Comparison of ENCODE assay signal across 14 cellular contexts in the genomic region with DNA sequence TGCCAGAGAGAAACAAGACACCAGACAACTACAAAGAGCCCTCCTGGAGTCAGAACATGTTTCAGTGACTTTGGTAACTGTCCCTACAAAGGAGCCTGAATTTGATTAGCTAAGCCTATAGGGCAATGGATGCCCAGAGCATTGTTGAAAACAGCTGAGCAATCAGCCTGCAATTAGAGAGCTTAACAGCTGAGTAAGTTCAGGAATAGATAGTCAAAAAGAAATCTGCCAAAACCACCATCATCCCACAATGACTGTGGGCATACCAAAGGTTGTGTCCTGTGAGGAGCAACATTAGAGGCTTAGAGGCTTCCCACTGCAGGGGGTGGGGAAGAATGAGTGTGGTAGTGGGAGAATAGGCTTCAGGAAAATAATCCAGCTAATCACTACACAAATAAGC. TPM values are rescaled to one million over a fixed set of nuclear protein-coding genes. Genes with fewer than 3 reads are reported as not detected.
DNase-seq lines count a peak whose midpoint lies in the region; ATAC-seq and TF ChIP-seq lines count a peak whose summit lies in the region.
"Had no signal": no experiment of that assay in that cellular context is flagged by ENCODE, and none has a peak within 500 bp of the region (broad histone marks: within the 10 kb centered on the region; RNA-seq: fewer than 3 reads in every experiment).

No MANE protein-coding gene starts in this region.

- H3K27me3 ChIP-seq in CD4-positive, alpha-beta T cell (ENCODE audit: control insufficient read depth, insufficient read depth, low read length): no peaks in the 10 kb centered on the region
- H3K27me3 ChIP-seq: gastrocnemius medialis, testis had no signal

- CTCF ChIA-PET in CD4-positive, alpha-beta T cell (lab: Charles Lee): no interaction called here

- no peak overlapping the region for H3K4me3 ChIP-seq in coronary artery
- H3K4me3 ChIP-seq: gastrocnemius medialis, testis had no signal

- H3K36me3 Mint-ChIP-seq in activated T-helper 17 cell treated with anti-CD3 and anti-CD28 coated beads, Interleukin-2, amount 50 U/mL, for 72 hours (ENCODE audit: low read depth): no peaks in the 10 kb centered on the region
- H3K36me3 Mint-ChIP-seq in CD4-positive, alpha-beta T cell (ENCODE audit: low read depth): no peaks in the 10 kb centered on the region
- H3K36me3 Mint-ChIP-seq: brain had no signal

- H3K9me3 Mint-ChIP-seq in activated T-helper 17 cell treated with anti-CD3 and anti-CD28 coated beads, Interleukin-2, amount 50 U/mL, for 72 hours: peaks cover 6% of the 10 kb centered on the region
- H3K9me3 Mint-ChIP-seq in CD4-positive, alpha-beta T cell: peaks cover 19% of the 10 kb centered on the region

- TF ChIP-seq CTCF in coronary artery (IDR thresholded peaks at IDR 0.05): no peak
- no peak for TF ChIP-seq CTCF in CD4-positive, alpha-beta T cell (IDR thresholded peaks at IDR 0.05)

- ATAC-seq in GM18867 (IDR thresholded peaks at IDR 0.05; ENCODE audit: unreplicated experiment) (peak; percentile 87), GM21367 (IDR thresholded peaks at IDR 0.05; ENCODE audit: unreplicated experiment) (peak; percentile 89), HG03064 (IDR thresholded peaks at IDR 0.05; ENCODE audit: low read depth, unreplicated experiment) (peak; percentile 79)
- peak; percentile 88 for ATAC-seq in activated T-helper 17 cell treated with anti-CD3 and anti-CD28 coated beads, Interleukin-2, amount 50 U/mL, for 72 hours (replicated peaks)
- ATAC-seq in CD4-positive, alpha-beta T cell (ENCODE audit: poor library complexity): no peak
- ATAC-seq: gastrocnemius medialis had no signal

- no peak overlapping the region for H3K27ac ChIP-seq in coronary artery
- no peak overlapping the region for H3K27ac ChIP-seq in CD4-positive, alpha-beta T cell (ENCODE audit: low read depth, low read length)
- H3K27ac ChIP-seq: gastrocnemius medialis, testis had no signal

- peaks cover 13% of the 10 kb centered on the region for H3K27me3 Mint-ChIP-seq in activated T-helper 17 cell treated with anti-CD3 and anti-CD28 coated beads, Interleukin-2, amount 50 U/mL, for 72 hours
- peaks cover 12% of the 10 kb centered on the region for H3K27me3 Mint-ChIP-seq in CD4-positive, alpha-beta T cell

- POLR2A ChIA-PET in CD4-positive, alpha-beta T cell (lab: Charles Lee): no interaction called here

- H3K27ac Mint-ChIP-seq in activated T-helper 17 cell treated with anti-CD3 and anti-CD28 coated beads, Interleukin-2, amount 50 U/mL, for 72 hours: peak overlapping the region; percentile 6
- H3K27ac Mint-ChIP-seq in CD4-positive, alpha-beta T cell: no peak overlapping the region
- H3K27ac Mint-ChIP-seq: brain had no signal

- intact Hi-C loops in CD4-positive, alpha-beta T cell (cut with DNase I, micrococcal nuclease): no loop called here

- DNase-seq in coronary artery (ENCODE audit: low spot score) (no peak), HT-29 (ENCODE audit: low spot score) (no peak)
- no peak for DNase-seq in CD4-positive, alpha-beta T cell
- no peak for DNase-seq in effector CD4-positive, alpha-beta T cell
- DNase-seq: DND-41; gastrocnemius medialis; HCEC 1CT; stimulated activated CD4-positive, alpha-beta T cell treated with anti-CD3 and anti-CD28 coated beads, Interleukin-15, amount 100 ng/mL, for 24 hours; testis had no signal

- no peaks in the 10 kb centered on the region for H3K4me1 Mint-ChIP-seq in activated T-helper 17 cell treated with anti-CD3 and anti-CD28 coated beads, Interleukin-2, amount 50 U/mL, for 72 hours
- H3K4me1 Mint-ChIP-seq in CD4-positive, alpha-beta T cell (ENCODE audit: low read depth): no peaks in the 10 kb centered on the region
- H3K4me1 Mint-ChIP-seq: brain had no signal

- no peak overlapping the region for H3K4me3 Mint-ChIP-seq in activated T-helper 17 cell treated with anti-CD3 and anti-CD28 coated beads, Interleukin-2, amount 50 U/mL, for 72 hours
- H3K4me3 Mint-ChIP-seq in CD4-positive, alpha-beta T cell: no peak overlapping the region
- H3K4me3 Mint-ChIP-seq: brain had no signal

- peaks cover 16% of the 10 kb centered on the region for H3K9me3 ChIP-seq in CD4-positive, alpha-beta T cell (ENCODE audit: control insufficient read depth, low read length)
- H3K9me3 ChIP-seq: gastrocnemius medialis, testis had no signal

RNA-seq across cellular contexts. Expression of a gene that starts 32.1 kb away (rescaled TPM):
- 10 to 100 TPM; 21.0 to 25.6 TPM for total RNA-seq in activated T-helper 17 cell treated with anti-CD3 and anti-CD28 coated beads, Interleukin-2, amount 50 U/mL, for 72 hours
- total RNA-seq in CD4-positive, alpha-beta T cell: 10 to 100 TPM; 21.7 to 25.2 TPM
- 23.4 and 23.5 TPM in 2 replicates for total RNA-seq in HT-29 (2014; rRNA removed; shearing (Covaris generic))

RNA-seq across cellular contexts. Expression of a gene that starts 38.0 kb away (rescaled TPM):
- total RNA-seq in activated T-helper 17 cell treated with anti-CD3 and anti-CD28 coated beads, Interleukin-2, amount 50 U/mL, for 72 hours: not detected
- total RNA-seq in CD4-positive, alpha-beta T cell: not detected
- total RNA-seq in HT-29 (2014; rRNA removed; shearing (Covaris generic)): 2.4 TPM in 1 of 2 replicates, not detected in the other

RNA-seq across cellular contexts. Expression of a gene that starts 44.4 kb away (rescaled TPM):
- 10 to 100 TPM; 36.1 to 38.8 TPM for total RNA-seq in activated T-helper 17 cell treated with anti-CD3 and anti-CD28 coated beads, Interleukin-2, amount 50 U/mL, for 72 hours
- total RNA-seq in CD4-positive, alpha-beta T cell: 10 to 100 TPM; 35.9 to 38.4 TPM
- 36.0 and 37.7 TPM in 2 replicates for total RNA-seq in HT-29 (2014; rRNA removed; shearing (Covaris generic))
